21 cellular contexts compared by ENCODE assay signal in the genomic region with DNA sequence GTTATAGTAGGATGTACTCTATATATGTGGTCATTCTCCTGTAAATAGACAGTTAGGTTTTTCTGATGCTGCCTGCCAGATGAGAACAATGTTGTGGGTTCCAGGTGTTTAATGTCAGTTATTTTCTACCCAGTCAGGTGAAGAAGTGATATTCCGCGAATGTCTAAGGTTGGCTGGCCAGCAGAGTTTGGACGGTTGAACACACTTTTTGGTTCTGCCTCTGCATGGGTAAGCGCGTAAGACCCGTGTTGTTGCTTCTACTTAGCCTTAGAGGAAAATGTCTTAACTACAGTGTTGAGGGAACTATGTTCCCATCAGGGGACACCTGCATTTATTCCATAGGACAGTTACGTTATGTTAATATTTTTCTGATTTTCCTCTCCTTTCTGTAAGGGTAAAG.
"Had no signal": no experiment of that assay in that cellular context is flagged by ENCODE, and none has a peak within 500 bp of the region (broad histone marks: within the 10 kb centered on the region; RNA-seq: fewer than 3 reads in every experiment).

No MANE protein-coding gene starts in this region.

- H3K4me2 ChIP-seq: neural progenitor cell had no signal

- H3K36me3 ChIP-seq: esophagus squamous epithelium, gastroesophageal sphincter, neural progenitor cell, ovary, right atrium auricular region, sigmoid colon, uterus had no signal

- H3K27me3 ChIP-seq: esophagus squamous epithelium, gastroesophageal sphincter, neural progenitor cell, ovary, right atrium auricular region, sigmoid colon, uterus had no signal

- H3K9me3 ChIP-seq: esophagus squamous epithelium, gastroesophageal sphincter, mucosa of descending colon, ovary, right atrium auricular region, sigmoid colon, uterus had no signal

- H3K27ac Mint-ChIP-seq: natural killer cell, neural progenitor cell, type B pancreatic cell had no signal

- ATAC-seq: gastroesophageal sphincter, left lobe of liver, mucosa of descending colon, natural killer cell had no signal

- DNase-seq: effector memory CD4-positive, alpha-beta T cell; esophagus squamous epithelium; foreskin fibroblast; glutamatergic neuron; islet precursor cell; mammary epithelial cell; mucosa of descending colon; natural killer cell; nucleus accumbens; ovary; sigmoid colon; stimulated activated CD4-positive, alpha-beta T cell treated with anti-CD3 and anti-CD28 coated beads, Interleukin-12 subunit alpha, Interleukin-12 subunit beta, amount 100 ng/mL, for 4 hours; stimulated activated naive CD4-positive, alpha-beta T cell treated with Interleukin-2 at 50 U/mL for 16 hours; uterus had no signal

- H3K4me3 Mint-ChIP-seq: natural killer cell, neural progenitor cell, type B pancreatic cell had no signal

- H2AFZ ChIP-seq: neural progenitor cell had no signal

- H3K4me3 ChIP-seq: esophagus squamous epithelium, gastroesophageal sphincter, mucosa of descending colon, neural progenitor cell, ovary, right atrium auricular region, sigmoid colon, skin epidermis, uterus had no signal

- H3K27ac ChIP-seq: epithelial cell of prostate, esophagus squamous epithelium, gastroesophageal sphincter, neural progenitor cell, ovary, right atrium auricular region, sigmoid colon, skin epidermis, uterus had no signal

- H3K9ac ChIP-seq: neural progenitor cell had no signal

- H3K9me3 Mint-ChIP-seq: natural killer cell, type B pancreatic cell had no signal

- H3K36me3 Mint-ChIP-seq: natural killer cell, neural progenitor cell, type B pancreatic cell had no signal
